1 cellular context compared by ENCODE assay signal in the genomic region with DNA sequence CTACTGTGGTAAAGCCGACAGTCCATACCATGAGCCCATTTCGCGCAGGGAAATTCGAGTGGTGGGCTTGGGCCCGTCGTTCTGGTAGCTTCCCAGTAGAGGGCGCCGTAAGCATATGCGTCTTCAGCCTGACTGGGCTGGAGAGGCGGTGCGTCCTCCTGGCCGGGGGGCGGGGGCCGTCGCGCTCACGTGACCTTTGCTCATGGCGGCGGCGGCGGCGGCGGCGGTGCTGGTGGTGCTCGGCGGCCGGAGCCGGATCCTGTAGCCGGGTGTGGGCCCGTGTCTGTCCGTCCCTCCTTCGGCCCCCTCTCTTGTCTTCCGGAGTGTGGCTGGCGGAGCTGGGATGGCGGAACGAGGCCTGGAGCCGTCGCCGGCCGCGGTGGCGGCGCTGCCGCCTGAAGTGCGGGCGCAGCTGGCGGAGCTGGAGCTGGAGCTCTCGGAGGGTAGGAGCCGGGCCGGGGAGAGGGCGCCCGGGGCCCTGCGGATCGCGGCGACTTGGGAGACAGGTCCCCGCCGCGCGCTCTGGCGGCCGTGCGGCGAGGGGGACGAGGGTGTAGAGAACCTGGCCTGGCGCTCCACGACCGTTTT.
TF ChIP-seq lines count a peak whose summit lies in the region.

A gene with protein sequence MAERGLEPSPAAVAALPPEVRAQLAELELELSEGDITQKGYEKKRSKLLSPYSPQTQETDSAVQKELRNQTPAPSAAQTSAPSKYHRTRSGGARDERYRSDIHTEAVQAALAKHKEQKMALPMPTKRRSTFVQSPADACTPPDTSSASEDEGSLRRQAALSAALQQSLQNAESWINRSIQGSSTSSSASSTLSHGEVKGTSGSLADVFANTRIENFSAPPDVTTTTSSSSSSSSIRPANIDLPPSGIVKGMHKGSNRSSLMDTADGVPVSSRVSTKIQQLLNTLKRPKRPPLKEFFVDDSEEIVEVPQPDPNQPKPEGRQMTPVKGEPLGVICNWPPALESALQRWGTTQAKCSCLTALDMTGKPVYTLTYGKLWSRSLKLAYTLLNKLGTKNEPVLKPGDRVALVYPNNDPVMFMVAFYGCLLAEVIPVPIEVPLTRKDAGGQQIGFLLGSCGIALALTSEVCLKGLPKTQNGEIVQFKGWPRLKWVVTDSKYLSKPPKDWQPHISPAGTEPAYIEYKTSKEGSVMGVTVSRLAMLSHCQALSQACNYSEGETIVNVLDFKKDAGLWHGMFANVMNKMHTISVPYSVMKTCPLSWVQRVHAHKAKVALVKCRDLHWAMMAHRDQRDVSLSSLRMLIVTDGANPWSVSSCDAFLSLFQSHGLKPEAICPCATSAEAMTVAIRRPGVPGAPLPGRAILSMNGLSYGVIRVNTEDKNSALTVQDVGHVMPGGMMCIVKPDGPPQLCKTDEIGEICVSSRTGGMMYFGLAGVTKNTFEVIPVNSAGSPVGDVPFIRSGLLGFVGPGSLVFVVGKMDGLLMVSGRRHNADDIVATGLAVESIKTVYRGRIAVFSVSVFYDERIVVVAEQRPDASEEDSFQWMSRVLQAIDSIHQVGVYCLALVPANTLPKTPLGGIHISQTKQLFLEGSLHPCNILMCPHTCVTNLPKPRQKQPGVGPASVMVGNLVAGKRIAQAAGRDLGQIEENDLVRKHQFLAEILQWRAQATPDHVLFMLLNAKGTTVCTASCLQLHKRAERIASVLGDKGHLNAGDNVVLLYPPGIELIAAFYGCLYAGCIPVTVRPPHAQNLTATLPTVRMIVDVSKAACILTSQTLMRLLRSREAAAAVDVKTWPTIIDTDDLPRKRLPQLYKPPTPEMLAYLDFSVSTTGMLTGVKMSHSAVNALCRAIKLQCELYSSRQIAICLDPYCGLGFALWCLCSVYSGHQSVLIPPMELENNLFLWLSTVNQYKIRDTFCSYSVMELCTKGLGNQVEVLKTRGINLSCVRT (N-terminal part only) (plus strand): TSS at position 188 of the 588 bp plus-strand sequence. CDS start 156 bp downstream, at position 344.

TF ChIP-seq in HepG2, 621 proteins besides CTCF, POLR2A, EP300 and RAD21 (continued from another document and continues in another):
- TF ChIP-seq ZSCAN30 (CRISPR knock-in tag; IDR thresholded peaks at IDR 0.05) (no peak; the same call in 1 of the 2 replicates), KLF9 (CRISPR knock-in tag; IDR thresholded peaks at IDR 0.05; ENCODE audit: low read depth) (no peak), ZFP36L2 (CRISPR knock-in tag; IDR thresholded peaks at IDR 0.05) (no peak), CHD4 (IDR thresholded peaks at IDR 0.05; ENCODE audit: borderline replicate concordance, low read length) (no peak), NR1H2 (CRISPR knock-in tag; IDR thresholded peaks at IDR 0.05; ENCODE audit: borderline replicate concordance, low read depth) (no peak), PAF1 (CRISPR knock-in tag; IDR thresholded peaks at IDR 0.05) (no peak), JARID2 (CRISPR knock-in tag; IDR thresholded peaks at IDR 0.05; ENCODE audit: insufficient replicate concordance) (no peak), SAP130 (CRISPR knock-in tag; IDR thresholded peaks at IDR 0.05; ENCODE audit: low read depth) (peak; percentile 78), HHEX (CRISPR knock-in tag; IDR thresholded peaks at IDR 0.05) (no peak), SATB2 (CRISPR knock-in tag; IDR thresholded peaks at IDR 0.05) (no peak), MIER2 (CRISPR knock-in tag; IDR thresholded peaks at IDR 0.05) (no peak), ZNF768 (CRISPR knock-in tag; IDR thresholded peaks at IDR 0.05) (peak; percentile 32; the same call in 1 of the 2 replicates), ZNF530 (CRISPR knock-in tag; IDR thresholded peaks at IDR 0.05; ENCODE audit: low read depth) (no peak), MYNN (CRISPR knock-in tag; IDR thresholded peaks at IDR 0.05; ENCODE audit: low read depth) (no peak), SCMH1 (CRISPR knock-in tag; IDR thresholded peaks at IDR 0.05; ENCODE audit: borderline replicate concordance) (no peak), ZNF44 (CRISPR knock-in tag; IDR thresholded peaks at IDR 0.05) (no peak), MYC (CRISPR knock-in tag; IDR thresholded peaks at IDR 0.05; ENCODE audit: borderline replicate concordance) (peak; percentile 55), GABPA (IDR thresholded peaks at IDR 0.05; ENCODE audit: low read depth, low read length) (0 out of 2 replicates have a peak, but pooled peaks have one; percentile 28), GABPA (CRISPR knock-in tag; IDR thresholded peaks at IDR 0.05; ENCODE audit: low read depth) (no peak), HNRNPH1 (optimal IDR thresholded peaks at IDR 0.05; ENCODE audit: low read depth, low read length) (no peak), HNRNPK (IDR thresholded peaks at IDR 0.05; ENCODE audit: low read depth, low read length, poor library complexity, severe bottlenecking) (peak; percentile 66), ZMAT3 (CRISPR knock-in tag; conservative IDR thresholded peaks at IDR 0.05) (peak; percentile 41; the same call in 1 of the 2 replicates), ZNF136 (CRISPR knock-in tag; IDR thresholded peaks at IDR 0.05; ENCODE audit: low read depth) (no peak), EHMT2 (IDR thresholded peaks at IDR 0.05; ENCODE audit: borderline replicate concordance, low read depth, low read length) (no peak), KAT8 (CRISPR knock-in tag; IDR thresholded peaks at IDR 0.05) (peak; percentile 51; the same call in 1 of the 2 replicates), ZNF383 (CRISPR knock-in tag; IDR thresholded peaks at IDR 0.05; ENCODE audit: borderline replicate concordance) (no peak), EZH2 (conservative IDR thresholded peaks at IDR 0.05; ENCODE audit: low read depth, low read length) (no peak), HMGA1 (CRISPR knock-in tag; conservative IDR thresholded peaks at IDR 0.05) (no peak), SP4 (CRISPR knock-in tag; IDR thresholded peaks at IDR 0.05) (peak; percentile 80), AKAP8 (CRISPR knock-in tag; IDR thresholded peaks at IDR 0.05) (no peak; the same call in 1 of the 2 replicates), RARG (CRISPR knock-in tag; IDR thresholded peaks at IDR 0.05; ENCODE audit: low read depth) (no peak), HNF4A (CRISPR knock-in tag; IDR thresholded peaks at IDR 0.05) (peak; percentile 42; the same call in 1 of the 2 replicates), ZNF761 (CRISPR knock-in tag; conservative IDR thresholded peaks at IDR 0.05) (no peak), ZBTB1 (CRISPR knock-in tag; IDR thresholded peaks at IDR 0.05; ENCODE audit: borderline replicate concordance) (no peak), ZNF335 (CRISPR knock-in tag; IDR thresholded peaks at IDR 0.05) (no peak), ZBTB38 (CRISPR knock-in tag; IDR thresholded peaks at IDR 0.05) (peak; percentile 33; the same call in 1 of the 2 replicates)
- TF ChIP-seq, protein P1, sequence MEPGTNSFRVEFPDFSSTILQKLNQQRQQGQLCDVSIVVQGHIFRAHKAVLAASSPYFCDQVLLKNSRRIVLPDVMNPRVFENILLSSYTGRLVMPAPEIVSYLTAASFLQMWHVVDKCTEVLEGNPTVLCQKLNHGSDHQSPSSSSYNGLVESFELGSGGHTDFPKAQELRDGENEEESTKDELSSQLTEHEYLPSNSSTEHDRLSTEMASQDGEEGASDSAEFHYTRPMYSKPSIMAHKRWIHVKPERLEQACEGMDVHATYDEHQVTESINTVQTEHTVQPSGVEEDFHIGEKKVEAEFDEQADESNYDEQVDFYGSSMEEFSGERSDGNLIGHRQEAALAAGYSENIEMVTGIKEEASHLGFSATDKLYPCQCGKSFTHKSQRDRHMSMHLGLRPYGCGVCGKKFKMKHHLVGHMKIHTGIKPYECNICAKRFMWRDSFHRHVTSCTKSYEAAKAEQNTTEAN (CRISPR knock-in tag; conservative IDR thresholded peaks at IDR 0.05), result no peak
- TF ChIP-seq, protein P2, sequence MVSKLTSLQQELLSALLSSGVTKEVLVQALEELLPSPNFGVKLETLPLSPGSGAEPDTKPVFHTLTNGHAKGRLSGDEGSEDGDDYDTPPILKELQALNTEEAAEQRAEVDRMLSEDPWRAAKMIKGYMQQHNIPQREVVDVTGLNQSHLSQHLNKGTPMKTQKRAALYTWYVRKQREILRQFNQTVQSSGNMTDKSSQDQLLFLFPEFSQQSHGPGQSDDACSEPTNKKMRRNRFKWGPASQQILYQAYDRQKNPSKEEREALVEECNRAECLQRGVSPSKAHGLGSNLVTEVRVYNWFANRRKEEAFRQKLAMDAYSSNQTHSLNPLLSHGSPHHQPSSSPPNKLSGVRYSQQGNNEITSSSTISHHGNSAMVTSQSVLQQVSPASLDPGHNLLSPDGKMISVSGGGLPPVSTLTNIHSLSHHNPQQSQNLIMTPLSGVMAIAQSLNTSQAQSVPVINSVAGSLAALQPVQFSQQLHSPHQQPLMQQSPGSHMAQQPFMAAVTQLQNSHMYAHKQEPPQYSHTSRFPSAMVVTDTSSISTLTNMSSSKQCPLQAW (CRISPR knock-in tag; IDR thresholded peaks at IDR 0.05), result peak; percentile 59; the same call in 1 of the 2 replicates
- TF ChIP-seq, protein P3, sequence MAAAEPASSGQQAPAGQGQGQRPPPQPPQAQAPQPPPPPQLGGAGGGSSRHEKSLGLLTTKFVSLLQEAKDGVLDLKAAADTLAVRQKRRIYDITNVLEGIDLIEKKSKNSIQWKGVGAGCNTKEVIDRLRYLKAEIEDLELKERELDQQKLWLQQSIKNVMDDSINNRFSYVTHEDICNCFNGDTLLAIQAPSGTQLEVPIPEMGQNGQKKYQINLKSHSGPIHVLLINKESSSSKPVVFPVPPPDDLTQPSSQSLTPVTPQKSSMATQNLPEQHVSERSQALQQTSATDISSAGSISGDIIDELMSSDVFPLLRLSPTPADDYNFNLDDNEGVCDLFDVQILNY (CRISPR knock-in tag; conservative IDR thresholded peaks at IDR 0.05), result no peak
- TF ChIP-seq, protein P4, sequence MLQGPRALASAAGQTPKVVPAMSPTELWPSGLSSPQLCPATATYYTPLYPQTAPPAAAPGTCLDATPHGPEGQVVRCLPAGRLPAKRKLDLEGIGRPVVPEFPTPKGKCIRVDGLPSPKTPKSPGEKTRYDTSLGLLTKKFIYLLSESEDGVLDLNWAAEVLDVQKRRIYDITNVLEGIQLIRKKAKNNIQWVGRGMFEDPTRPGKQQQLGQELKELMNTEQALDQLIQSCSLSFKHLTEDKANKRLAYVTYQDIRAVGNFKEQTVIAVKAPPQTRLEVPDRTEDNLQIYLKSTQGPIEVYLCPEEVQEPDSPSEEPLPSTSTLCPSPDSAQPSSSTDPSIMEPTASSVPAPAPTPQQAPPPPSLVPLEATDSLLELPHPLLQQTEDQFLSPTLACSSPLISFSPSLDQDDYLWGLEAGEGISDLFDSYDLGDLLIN (CRISPR knock-in tag; IDR thresholded peaks at IDR 0.05; ENCODE audit: borderline replicate concordance), result no peak
- TF ChIP-seq, protein P5, sequence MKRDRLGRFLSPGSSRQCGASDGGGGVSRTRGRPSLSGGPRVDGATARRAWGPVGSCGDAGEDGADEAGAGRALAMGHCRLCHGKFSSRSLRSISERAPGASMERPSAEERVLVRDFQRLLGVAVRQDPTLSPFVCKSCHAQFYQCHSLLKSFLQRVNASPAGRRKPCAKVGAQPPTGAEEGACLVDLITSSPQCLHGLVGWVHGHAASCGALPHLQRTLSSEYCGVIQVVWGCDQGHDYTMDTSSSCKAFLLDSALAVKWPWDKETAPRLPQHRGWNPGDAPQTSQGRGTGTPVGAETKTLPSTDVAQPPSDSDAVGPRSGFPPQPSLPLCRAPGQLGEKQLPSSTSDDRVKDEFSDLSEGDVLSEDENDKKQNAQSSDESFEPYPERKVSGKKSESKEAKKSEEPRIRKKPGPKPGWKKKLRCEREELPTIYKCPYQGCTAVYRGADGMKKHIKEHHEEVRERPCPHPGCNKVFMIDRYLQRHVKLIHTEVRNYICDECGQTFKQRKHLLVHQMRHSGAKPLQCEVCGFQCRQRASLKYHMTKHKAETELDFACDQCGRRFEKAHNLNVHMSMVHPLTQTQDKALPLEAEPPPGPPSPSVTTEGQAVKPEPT (CRISPR knock-in tag; IDR thresholded peaks at IDR 0.05; ENCODE audit: low read depth), result no peak
- TF ChIP-seq, protein P6, sequence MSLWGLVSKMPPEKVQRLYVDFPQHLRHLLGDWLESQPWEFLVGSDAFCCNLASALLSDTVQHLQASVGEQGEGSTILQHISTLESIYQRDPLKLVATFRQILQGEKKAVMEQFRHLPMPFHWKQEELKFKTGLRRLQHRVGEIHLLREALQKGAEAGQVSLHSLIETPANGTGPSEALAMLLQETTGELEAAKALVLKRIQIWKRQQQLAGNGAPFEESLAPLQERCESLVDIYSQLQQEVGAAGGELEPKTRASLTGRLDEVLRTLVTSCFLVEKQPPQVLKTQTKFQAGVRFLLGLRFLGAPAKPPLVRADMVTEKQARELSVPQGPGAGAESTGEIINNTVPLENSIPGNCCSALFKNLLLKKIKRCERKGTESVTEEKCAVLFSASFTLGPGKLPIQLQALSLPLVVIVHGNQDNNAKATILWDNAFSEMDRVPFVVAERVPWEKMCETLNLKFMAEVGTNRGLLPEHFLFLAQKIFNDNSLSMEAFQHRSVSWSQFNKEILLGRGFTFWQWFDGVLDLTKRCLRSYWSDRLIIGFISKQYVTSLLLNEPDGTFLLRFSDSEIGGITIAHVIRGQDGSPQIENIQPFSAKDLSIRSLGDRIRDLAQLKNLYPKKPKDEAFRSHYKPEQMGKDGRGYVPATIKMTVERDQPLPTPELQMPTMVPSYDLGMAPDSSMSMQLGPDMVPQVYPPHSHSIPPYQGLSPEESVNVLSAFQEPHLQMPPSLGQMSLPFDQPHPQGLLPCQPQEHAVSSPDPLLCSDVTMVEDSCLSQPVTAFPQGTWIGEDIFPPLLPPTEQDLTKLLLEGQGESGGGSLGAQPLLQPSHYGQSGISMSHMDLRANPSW (CRISPR knock-in tag; IDR thresholded peaks at IDR 0.05; ENCODE audit: borderline replicate concordance), result no peak
- TF ChIP-seq, protein P7, sequence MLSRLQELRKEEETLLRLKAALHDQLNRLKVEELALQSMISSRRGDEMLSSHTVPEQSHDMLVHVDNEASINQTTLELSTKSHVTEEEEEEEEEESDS (CRISPR knock-in tag; IDR thresholded peaks at IDR 0.05; ENCODE audit: borderline replicate concordance), result 0 out of 2 replicates have a peak, but pooled peaks have one; percentile 10
- TF ChIP-seq, protein P8, sequence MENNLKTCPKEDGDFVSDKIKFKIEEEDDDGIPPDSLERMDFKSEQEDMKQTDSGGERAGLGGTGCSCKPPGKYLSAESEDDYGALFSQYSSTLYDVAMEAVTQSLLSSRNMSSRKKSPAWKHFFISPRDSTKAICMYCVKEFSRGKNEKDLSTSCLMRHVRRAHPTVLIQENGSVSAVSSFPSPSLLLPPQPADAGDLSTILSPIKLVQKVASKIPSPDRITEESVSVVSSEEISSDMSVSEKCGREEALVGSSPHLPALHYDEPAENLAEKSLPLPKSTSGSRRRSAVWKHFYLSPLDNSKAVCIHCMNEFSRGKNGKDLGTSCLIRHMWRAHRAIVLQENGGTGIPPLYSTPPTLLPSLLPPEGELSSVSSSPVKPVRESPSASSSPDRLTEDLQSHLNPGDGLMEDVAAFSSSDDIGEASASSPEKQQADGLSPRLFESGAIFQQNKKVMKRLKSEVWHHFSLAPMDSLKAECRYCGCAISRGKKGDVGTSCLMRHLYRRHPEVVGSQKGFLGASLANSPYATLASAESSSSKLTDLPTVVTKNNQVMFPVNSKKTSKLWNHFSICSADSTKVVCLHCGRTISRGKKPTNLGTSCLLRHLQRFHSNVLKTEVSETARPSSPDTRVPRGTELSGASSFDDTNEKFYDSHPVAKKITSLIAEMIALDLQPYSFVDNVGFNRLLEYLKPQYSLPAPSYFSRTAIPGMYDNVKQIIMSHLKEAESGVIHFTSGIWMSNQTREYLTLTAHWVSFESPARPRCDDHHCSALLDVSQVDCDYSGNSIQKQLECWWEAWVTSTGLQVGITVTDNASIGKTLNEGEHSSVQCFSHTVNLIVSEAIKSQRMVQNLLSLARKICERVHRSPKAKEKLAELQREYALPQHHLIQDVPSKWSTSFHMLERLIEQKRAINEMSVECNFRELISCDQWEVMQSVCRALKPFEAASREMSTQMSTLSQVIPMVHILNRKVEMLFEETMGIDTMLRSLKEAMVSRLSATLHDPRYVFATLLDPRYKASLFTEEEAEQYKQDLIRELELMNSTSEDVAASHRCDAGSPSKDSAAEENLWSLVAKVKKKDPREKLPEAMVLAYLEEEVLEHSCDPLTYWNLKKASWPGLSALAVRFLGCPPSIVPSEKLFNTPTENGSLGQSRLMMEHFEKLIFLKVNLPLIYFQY (CRISPR knock-in tag; IDR thresholded peaks at IDR 0.05; ENCODE audit: borderline replicate concordance), result no peak
